ENCODE assay signal across 17 cellular contexts in genomic region chr13:24218320-24218719, GRCh38. TPM values are rescaled to one million over a fixed set of nuclear protein-coding genes. Genes with fewer than 3 reads are reported as not detected.
A peak's percentile ranks its signal among the peaks of the same experiment; 100 is the strongest.
DNase-seq lines count a peak whose midpoint lies in the region; ATAC-seq, FAIRE-seq and TF ChIP-seq lines count a peak whose summit lies in the region.
"Had no signal": no experiment of that assay in that cellular context is flagged by ENCODE, and none has a peak within 500 bp of the region (broad histone marks: within the 10 kb centered on the region; RNA-seq: fewer than 3 reads in every experiment).

No MANE protein-coding gene starts in this region.

- FAIRE-seq in HTR-8/SVneo (lab: Jason Lieb, UNC) = no peak

- H3K27me3 ChIP-seq in body of pancreas (no peaks in the 10 kb centered on the region), right lobe of liver (no peaks in the 10 kb centered on the region), MG63 (no peaks in the 10 kb centered on the region)

- DNase-seq in body of pancreas = no peak
- DNase-seq in right lobe of liver = no peak
- DNase-seq in substantia nigra (lab: John Stamatoyannopoulos, UW) = peak in 2 of 49 donors; percentile 41 to 56
- no peak for DNase-seq in HTR-8/SVneo (ENCODE audit: insufficient read length, low spot score)
- no peak for DNase-seq in MG63
- DNase-seq in stimulated activated CD4-positive, alpha-beta T cell treated with anti-CD3 and anti-CD28 coated beads, Interleukin-15, amount 100 ng/mL, for 24 hours = no peak
- DNase-seq: activated CD8-positive, alpha-beta memory T cell treated with anti-CD3 and anti-CD28 coated beads, Interleukin-2, amount 50 U/mL, for 48 hours; activated gamma-delta T cell treated with Interleukin-2 at 50 U/mL for 16 hours; DND-41; GOT3; KG1; left cardiac atrium; NCI-H1048; NCI-H2081 treated with DMSO at 0.1 percent for 48 hours; stimulated activated CD4-positive, alpha-beta T cell treated with anti-CD3 and anti-CD28 coated beads, Interleukin-4, amount 100 ng/mL, for 4 hours had no signal

- H3K27ac ChIP-seq in C4-2B (peak overlapping the region; percentile 22), body of pancreas (peak overlapping the region; percentile 42 to 94 (median 86)), right lobe of liver (peak overlapping the region; percentile 82 to 93 (median 87)), substantia nigra (ENCODE audit: low read depth, low read length, poor library complexity, severe bottlenecking) (peak overlapping the region; percentile 86)

- H3K36me3 ChIP-seq in body of pancreas (replicated peaks in 1 of 2; ENCODE audit: insufficient read depth in 1 of 2, low read depth in 2 of 2) (no peaks in the 10 kb centered on the region), right lobe of liver (peaks cover 0 to 3% (median 0%) of the 10 kb centered on the region in 4 donors), MG63 (no peaks in the 10 kb centered on the region)

- H3K4me3 ChIP-seq in body of pancreas = no peak overlapping the region
- H3K4me3 ChIP-seq in right lobe of liver = no peak overlapping the region
- H3K4me3 ChIP-seq in MG63 = no peak overlapping the region

- no peak for ATAC-seq in body of pancreas
- no peak for ATAC-seq in right lobe of liver
- no peak for ATAC-seq in GM19395 (IDR thresholded peaks at IDR 0.05; ENCODE audit: unreplicated experiment)

- H3K4me1 ChIP-seq in body of pancreas = peaks cover 98% of the 10 kb centered on the region
- H3K4me1 ChIP-seq in right lobe of liver = peaks cover 0 to 85% (median 33%) of the 10 kb centered on the region in 4 donors

- WGBS in body of pancreas, 2 donors = 56 to 63% methylated on average over 2 of the region's 2 CpGs
- 60% methylated on average over 2 of the region's 2 CpGs for WGBS in right lobe of liver (ENCODE audit: insufficient coverage, low coverage, low lambda C conversion rate, missing lambda C conversion rate)

- intact Hi-C loops in body of pancreas (cut with DNase I) = loop anchor here (5.0 kb wide), 1 partner anchor 56 kb away; the partner anchor contains the start of gene SPATA13
- intact Hi-C loops in right lobe of liver (cut with DNase I) = no loop called here

- TF ChIP-seq POLR2A in body of pancreas (IDR thresholded peaks at IDR 0.05) = no peak
- TF ChIP-seq POLR2A in right lobe of liver (IDR thresholded peaks at IDR 0.05) = no peak

- TF ChIP-seq CTCF in C4-2B (conservative IDR thresholded peaks at IDR 0.05) (no peak), body of pancreas (IDR thresholded peaks at IDR 0.05) (no peak), right lobe of liver (IDR thresholded peaks at IDR 0.05) (no peak)

- no peaks in the 10 kb centered on the region for H3K9me3 ChIP-seq in body of pancreas
- no peaks in the 10 kb centered on the region for H3K9me3 ChIP-seq in right lobe of liver
- no peaks in the 10 kb centered on the region for H3K9me3 ChIP-seq in MG63

RNA-seq across cellular contexts. Expression of gene SPATA13, which starts 57.8 kb away (rescaled TPM):
- total RNA-seq in body of pancreas (100 to 1,000 TPM in 1 of 2 donors, 10 to 100 TPM in 1; 83.3 to 359 TPM), right lobe of liver (10 to 100 TPM; 21.5 to 39.9 (median 30.5) TPM)
- total RNA-seq in MG63 (2014; rRNA removed; shearing (Covaris generic); ENCODE audit: low replicate concordance) = 3.7 and 3.9 TPM in 2 replicates

Comparison
In these comparisons a context has a peak if more than half of its experiments do, and no peak if none do; other contexts are left out.
1. H3K27ac ChIP-seq: peak in every context shown above with its lines; median percentile 87 in right lobe of liver; 86 in substantia nigra; 86 in body of pancreas; 22 in C4-2B.